21 cellular contexts compared by ENCODE assay signal in genomic region chr2:78839259-78839658, GRCh38.
DNase-seq lines count a peak whose midpoint lies in the region; ATAC-seq, FAIRE-seq and TF ChIP-seq lines count a peak whose summit lies in the region.
"Had no signal": no experiment of that assay in that cellular context is flagged by ENCODE, and none has a peak within 500 bp of the region (broad histone marks: within the 10 kb centered on the region; RNA-seq: fewer than 3 reads in every experiment).

No MANE protein-coding gene starts in this region.

- H3K4me3 Mint-ChIP-seq in immature natural killer cell, result no peak overlapping the region

- H3K27ac Mint-ChIP-seq in immature natural killer cell, result no peak overlapping the region

- no peaks in the 10 kb centered on the region for H3K27me3 Mint-ChIP-seq in immature natural killer cell (ENCODE audit: low read depth in 3 of 3)

- H3K56ac ChIP-seq in H1 (replicated peaks; ENCODE audit: insufficient read length, low read depth, low read length), result no peak overlapping the region

- H2BK15ac ChIP-seq in H1 (ENCODE audit: low read length) (0 out of 2 replicates have a peak overlapping the region, but pooled peaks have one; percentile 50), neuronal stem cell (ENCODE audit: low read length) (no peak overlapping the region)

- no peaks in the 10 kb centered on the region for H3K79me2 ChIP-seq in H1 (ENCODE audit: control insufficient read depth in 1 of 2, insufficient read depth in 2 of 2, low read length in 2 of 2)

- DNase-seq in H1 (ENCODE audit: low read depth in 1 of 2, low spot score in 2 of 2) (no peak), neuronal stem cell (ENCODE audit: low spot score) (no peak), small intestine (no peak), NCI-H2171 treated with DMSO at 0.1 percent for 48 hours (lab: John Stamatoyannopoulos, UW) (no peak), immature natural killer cell (no peak)
- DNase-seq: DND-41, MV-4-11, NCI-H1417, NCI-H2029, NCI-H2171, NCI-H446 treated with DMSO at 0.1 percent for 48 hours, NCI-H82 had no signal

- no peak for TF ChIP-seq POLR2A in H1 (IDR thresholded peaks at IDR 0.05; ENCODE audit: control extremely low read depth in 1 of 2, low read depth in 2 of 2, low read length in 2 of 2)

- H2AFZ ChIP-seq in H1 (ENCODE audit: low read length) (no peak overlapping the region), neuronal stem cell (ENCODE audit: low read length) (peak overlapping the region; percentile 40)

- H3K18ac ChIP-seq in H1 (ENCODE audit: extremely low read depth, low read length) (no peak overlapping the region), neuronal stem cell (ENCODE audit: low read length) (no peak overlapping the region)

- H3K4me2 ChIP-seq in H1 (ENCODE audit: insufficient read depth in 1 of 2, low read depth in 2 of 2, low read length in 2 of 2), result peak overlapping the region; percentile 19 to 36; a peak in 1 of 4 replicates
- H3K4me2 ChIP-seq in neuronal stem cell (ENCODE audit: insufficient read depth, low read length, poor library complexity, severe bottlenecking), result no peak overlapping the region

- H3K4me1 ChIP-seq in HUES48 (ENCODE audit: control insufficient read depth, insufficient read depth, low read length) (peaks cover 19% of the 10 kb centered on the region), H1 (replicated peaks in 1 of 4; ENCODE audit: control insufficient read depth in 3 of 4, insufficient read depth in 4 of 4, low read length in 3 of 4) (peaks cover 0 to 2% (median 0%) of the 10 kb centered on the region in 4 experiments; a peak in 3 of 7 replicates), iPS-20b (ENCODE audit: insufficient read depth, low read length) (peaks cover 12% of the 10 kb centered on the region; the same call in 1 of the 2 replicates), neuronal stem cell (ENCODE audit: control insufficient read depth in 2 of 2, insufficient read depth in 1 of 2, low read depth in 1 of 2, low read length in 2 of 2) (no peaks in the 10 kb centered on the region), small intestine (ENCODE audit: control insufficient read depth in 2 of 2, insufficient read depth in 1 of 2, low read depth in 1 of 2, low read length in 1 of 2) (no peaks in the 10 kb centered on the region)
- H3K4me1 ChIP-seq: HAP-1 had no signal

- peaks cover 7 to 73% (median 23%) of the 10 kb centered on the region in 6 donors for H3K9me3 Mint-ChIP-seq in immature natural killer cell

- H3K79me1 ChIP-seq in H1 (ENCODE audit: low read depth, low read length) (no peaks in the 10 kb centered on the region), neuronal stem cell (ENCODE audit: low read depth, low read length) (no peaks in the 10 kb centered on the region)

- no peak for TF ChIP-seq EP300 in H1 (IDR thresholded peaks at IDR 0.05; ENCODE audit: borderline replicate concordance in 1 of 2, low read depth in 2 of 2, low read length in 2 of 2)

- H4K8ac ChIP-seq in H1 (ENCODE audit: extremely low read depth, insufficient read depth, low read length), result no peak overlapping the region
- H4K8ac ChIP-seq in neuronal stem cell (ENCODE audit: low read depth, low read length), result no peak overlapping the region

- CTCF ChIA-PET in H1 (lab: Charles Lee; ENCODE audit: partially characterized antibody), result interaction anchor here (1.3 kb wide), 1 partner anchor 166 kb away, joined by 3 read pairs; no protein-coding TSS in a partner anchor

- no peaks in the 10 kb centered on the region; the same call in 1 of the 2 replicates for H3K23me2 ChIP-seq in H1 (ENCODE audit: low read depth, low read length)

- no peak overlapping the region for H3K23ac ChIP-seq in H1 (ENCODE audit: insufficient read length)
- H3K23ac ChIP-seq in neuronal stem cell (ENCODE audit: low read depth, low read length, poor library complexity), result no peak overlapping the region

- ATAC-seq in GM21737 (IDR thresholded peaks at IDR 0.05; ENCODE audit: unreplicated experiment), result no peak
- ATAC-seq: Panc1 had no signal

- POLR2A ChIA-PET in H1 (lab: Charles Lee; ENCODE audit: partially characterized antibody), result no interaction called here

- H3K27ac ChIP-seq in HUES48 (ENCODE audit: low read depth, low read length) (peak overlapping the region; percentile 89), H1 (ENCODE audit: low read depth, low read length) (no peak overlapping the region), iPS-20b (ENCODE audit: low read length) (no peak overlapping the region), neuronal stem cell (replicated peaks; ENCODE audit: low read length) (no peak overlapping the region), small intestine (ENCODE audit: low read depth in 1 of 2, low read length in 1 of 2) (no peak overlapping the region)
- H3K27ac ChIP-seq: C4-2B, HL-60 had no signal

- H3K14ac ChIP-seq in H1 (ENCODE audit: insufficient read length) (no peak overlapping the region), neuronal stem cell (ENCODE audit: low read length) (no peak overlapping the region)

- H4K20me1 ChIP-seq in H1 (replicated peaks in 1 of 2; ENCODE audit: control insufficient read depth in 1 of 2, insufficient read depth in 2 of 2, low read length in 2 of 2), result peaks cover 0 to 4% of the 10 kb centered on the region in 2 experiments

- no peak overlapping the region for H3K4ac ChIP-seq in H1 (replicated peaks; ENCODE audit: insufficient read length, low read depth, low read length)
- no peak overlapping the region for H3K4ac ChIP-seq in neuronal stem cell (ENCODE audit: low read length)

- H3K27me3 ChIP-seq in HUES48 (ENCODE audit: control insufficient read depth, insufficient read depth, low read length), result peaks cover 58% of the 10 kb centered on the region
- peaks cover 4 to 44% (median 29%) of the 10 kb centered on the region in 4 experiments for H3K27me3 ChIP-seq in H1 (replicated peaks in 1 of 4; ENCODE audit: control insufficient read depth in 3 of 4, extremely low read depth in 1 of 4, insufficient read depth in 3 of 4, low read length in 3 of 4)
- H3K27me3 ChIP-seq in iPS-20b (ENCODE audit: insufficient read depth, low read length), result peaks cover 60% of the 10 kb centered on the region
- no peaks in the 10 kb centered on the region for H3K27me3 ChIP-seq in neuronal stem cell (ENCODE audit: control insufficient read depth in 3 of 3, insufficient read depth in 3 of 3, low read depth in 1 of 3, low read length in 3 of 3)
- H3K27me3 ChIP-seq in small intestine (ENCODE audit: control insufficient read depth in 2 of 2, insufficient read depth in 2 of 2, low read length in 2 of 2), result no peaks in the 10 kb centered on the region

- H3K4me3 ChIP-seq in HUES48 (ENCODE audit: low read depth, low read length) (peak overlapping the region; percentile 29; the same call in 1 of the 2 replicates), H1 (ENCODE audit: extremely low read depth in 1 of 4, insufficient read depth in 2 of 4, low read depth in 3 of 4, low read length in 4 of 4) (peak overlapping the region in 1 of 4 experiments; percentile 26; a peak in 2 of 8 replicates), iPS-20b (ENCODE audit: low read length) (peak overlapping the region; percentile 47), neuronal stem cell (ENCODE audit: low read length in 2 of 2) (no peak overlapping the region), small intestine (ENCODE audit: low read depth in 1 of 2, low read length in 2 of 2) (no peak overlapping the region)
- H3K4me3 ChIP-seq: HAP-1 had no signal

- H2AK5ac ChIP-seq in H1 (ENCODE audit: low read depth, low read length), result no peak overlapping the region
- no peak overlapping the region for H2AK5ac ChIP-seq in neuronal stem cell (ENCODE audit: low read depth, low read length)

- no peak overlapping the region for H2BK20ac ChIP-seq in H1 (ENCODE audit: low read length)

- H3K9ac ChIP-seq in HUES48 (ENCODE audit: low read depth, low read length), result no peak overlapping the region
- no peak overlapping the region for H3K9ac ChIP-seq in H1 (replicated peaks in 1 of 4; ENCODE audit: extremely low read depth in 1 of 4, low read depth in 3 of 4, low read length in 3 of 4)
- H3K9ac ChIP-seq in iPS-20b (ENCODE audit: low read depth, low read length), result no peak overlapping the region
- no peak overlapping the region for H3K9ac ChIP-seq in neuronal stem cell (ENCODE audit: low read depth, low read length, poor library complexity)

- no peak overlapping the region for H4K5ac ChIP-seq in H1 (ENCODE audit: insufficient read length, low read depth, low read length)

- H4K91ac ChIP-seq in H1 (replicated peaks; ENCODE audit: insufficient read length, low read length) (no peak overlapping the region), neuronal stem cell (ENCODE audit: low read depth, low read length, poor library complexity) (no peak overlapping the region)

- no peaks in the 10 kb centered on the region for H3K4me1 Mint-ChIP-seq in immature natural killer cell

- H3K9me3 ChIP-seq in HUES48 (ENCODE audit: control insufficient read depth, insufficient read depth, low read length), result peaks cover 3% of the 10 kb centered on the region; the same call in 1 of the 2 replicates
- H3K9me3 ChIP-seq in H1 (ENCODE audit: insufficient read depth in 2 of 2, low read depth in 1 of 2, low read length in 1 of 2), result no peaks in the 10 kb centered on the region
- H3K9me3 ChIP-seq in iPS-20b (ENCODE audit: insufficient read depth, low read depth, low read length), result no peaks in the 10 kb centered on the region
- H3K9me3 ChIP-seq in neuronal stem cell (replicated peaks in 1 of 2; ENCODE audit: control insufficient read depth in 2 of 2, insufficient read depth in 1 of 2, low read depth in 1 of 2, low read length in 2 of 2), result no peaks in the 10 kb centered on the region
- no peaks in the 10 kb centered on the region for H3K9me3 ChIP-seq in small intestine (ENCODE audit: control insufficient read depth, low read depth)
- H3K9me3 ChIP-seq: HAP-1 had no signal

- 18% methylated on average over 3 of the region's 3 CpGs; no CpG with 5 or more reads in 1 of the 2 experiments for WGBS in H1 (ENCODE audit: extremely low coverage in 1 of 2, insufficient coverage in 1 of 2, insufficient read length in 1 of 2, insufficient replicate concordance in 2 of 2, low coverage in 1 of 2, low lambda C conversion rate in 2 of 2, missing lambda C conversion rate in 1 of 2), 2 experiments
- no CpG with 5 or more reads among the region's 3 CpGs for WGBS in neuronal stem cell (ENCODE audit: extremely low coverage in 2 of 2, insufficient read length in 2 of 2, insufficient replicate concordance in 1 of 2), 2 donors
- whole genome bisulfite sequencing in small intestine, 3 donors, result 12 to 31% (median 14%) methylated on average over 3 of the region's 3 CpGs

- H2BK5ac ChIP-seq in H1 (ENCODE audit: low read depth, low read length) (no peak overlapping the region), neuronal stem cell (ENCODE audit: low read length) (no peak overlapping the region)

- H2BK120ac ChIP-seq in H1 (replicated peaks; ENCODE audit: low read depth, low read length), result no peak overlapping the region
- H2BK120ac ChIP-seq in neuronal stem cell (ENCODE audit: low read depth, low read length), result no peak overlapping the region

- no peak overlapping the region; the same call in 1 of the 2 replicates for H2BK12ac ChIP-seq in H1 (ENCODE audit: low read depth, low read length)
- no peak overlapping the region for H2BK12ac ChIP-seq in neuronal stem cell (ENCODE audit: low read length)

- no peak for TF ChIP-seq RAD21 in H1 (IDR thresholded peaks at IDR 0.05 in 1 of 2, conservative IDR thresholded peaks at IDR 0.05 in 1 of 2; ENCODE audit: low read depth in 2 of 2, low read length in 2 of 2)

- H3K36me3 Mint-ChIP-seq in immature natural killer cell, result no peaks in the 10 kb centered on the region

- H3K36me3 ChIP-seq in HUES48 (ENCODE audit: control insufficient read depth, insufficient read depth, low read length) (no peaks in the 10 kb centered on the region), H1 (ENCODE audit: control insufficient read depth in 2 of 4, insufficient read depth in 4 of 4, low read length in 3 of 4) (no peaks in the 10 kb centered on the region), iPS-20b (ENCODE audit: insufficient read depth, low read depth, low read length) (no peaks in the 10 kb centered on the region), neuronal stem cell (replicated peaks in 1 of 2; ENCODE audit: control insufficient read depth in 2 of 2, insufficient read depth in 2 of 2, low read length in 2 of 2) (no peaks in the 10 kb centered on the region), small intestine (ENCODE audit: control insufficient read depth in 2 of 2, insufficient read depth in 2 of 2, low read length in 2 of 2) (no peaks in the 10 kb centered on the region)
- H3K36me3 ChIP-seq: HAP-1 had no signal

- FAIRE-seq in H1 (lab: Jason Lieb, UNC) (peak; percentile 60), small intestine (lab: Jason Lieb, UNC) (no peak)
- FAIRE-seq: GM12892, HTR-8/SVneo had no signal

- no peak for TF ChIP-seq CTCF in H1 (IDR thresholded peaks at IDR 0.05; ENCODE audit: control extremely low read depth in 1 of 3, insufficient read depth in 1 of 3, low read depth in 1 of 3, low read length in 3 of 3)

Comparison
In these comparisons a context has a peak if more than half of its experiments do, and no peak if none do; other contexts are left out.
1. H3K4me3 ChIP-seq: peak in HUES48 (single experiment) and iPS-20b (single experiment); none in neuronal stem cell (0 of 2) and small intestine (0 of 2).